In the genomic region with DNA sequence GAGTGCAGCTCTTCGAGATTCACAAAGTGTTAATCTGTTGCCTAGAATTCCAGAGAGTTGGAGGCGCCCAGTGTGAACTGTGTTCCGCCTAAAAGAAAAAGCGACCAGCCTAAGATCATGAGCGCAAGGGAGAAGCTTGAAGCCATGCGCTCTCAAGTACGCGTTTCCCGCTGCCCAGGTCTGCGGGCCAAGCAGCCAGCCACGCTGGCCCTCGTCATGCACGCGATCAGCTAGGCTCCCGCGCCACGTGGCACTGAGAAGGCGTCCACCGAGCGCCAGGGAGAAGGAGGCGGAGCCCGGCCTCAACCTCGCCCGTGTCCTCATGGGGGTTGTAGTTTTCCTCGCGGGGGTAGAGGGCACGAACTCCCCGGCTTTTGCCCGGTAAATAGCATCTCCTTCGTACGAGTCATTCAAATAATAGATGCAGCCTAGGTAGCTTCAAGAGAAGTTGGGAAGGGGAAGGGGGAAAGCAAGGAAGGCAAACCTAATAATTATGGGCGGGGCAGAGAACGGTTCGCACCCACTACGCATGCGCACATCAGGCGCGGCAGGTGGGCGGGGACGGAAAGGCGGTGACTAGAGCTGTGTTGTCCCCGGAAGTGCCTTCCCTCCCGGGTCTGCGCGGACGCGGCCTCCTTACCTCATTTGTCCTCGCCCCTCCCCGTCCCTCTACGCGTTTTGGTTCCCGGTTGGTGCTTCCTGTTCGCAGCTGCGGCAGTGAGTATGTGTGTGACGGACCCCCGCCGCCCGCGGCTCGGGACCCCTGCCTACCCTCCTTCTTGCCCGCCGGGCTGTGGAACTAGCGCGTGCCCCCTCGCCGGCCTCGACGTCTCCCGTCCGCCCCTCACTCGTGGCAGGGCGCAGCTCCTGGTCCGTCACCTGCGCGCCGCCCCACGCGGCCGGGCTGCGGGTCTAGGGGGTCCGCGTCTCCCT, we compare ENCODE assay signal across 7 cellular contexts. TPM values are rescaled to one million over a fixed set of nuclear protein-coding genes. Genes with fewer than 3 reads are reported as not detected.
A peak's percentile ranks its signal among the peaks of the same experiment; 100 is the strongest.
DNase-seq lines count a peak whose midpoint lies in the region; ATAC-seq, FAIRE-seq and TF ChIP-seq lines count a peak whose summit lies in the region.

Gene ZCCHC7, plus strand, starts transcription at position 668 of the 933 bp plus-strand sequence.

- H3K4me3 ChIP-seq in astrocyte of the cerebellum (ENCODE audit: low read depth, low read length) (peak within 1 kb of the TSS; percentile 94), hepatocyte (peak within 1 kb of the TSS; percentile 70)

- FAIRE-seq in GM18507 (lab: Jason Lieb, UNC) = peak; percentile 97

- peaks cover 7% of the 10 kb centered on the region for H4K20me1 ChIP-seq in hepatocyte (ENCODE audit: insufficient read depth, poor library complexity, severe bottlenecking)

- TF ChIP-seq CTCF in astrocyte of the cerebellum (IDR thresholded peaks at IDR 0.05; ENCODE audit: low read depth, low read length, missing control alignments) = no peak
- no peak for TF ChIP-seq CTCF in hepatocyte (IDR thresholded peaks at IDR 0.05; ENCODE audit: poor library complexity)

- DNase-seq in GM18507 (ENCODE audit: extremely low spot score, insufficient read length, low read depth) (peak; percentile 97), NCI-H2029 treated with DMSO at 0.1 percent for 48 hours (lab: John Stamatoyannopoulos, UW) (peak; percentile 91), T-helper 9 cell (peak; percentile 95), astrocyte of the cerebellum (ENCODE audit: low read depth) (peak; percentile 86), hepatocyte (ENCODE audit: low spot score) (peak; percentile 96), renal cortical epithelial cell (ENCODE audit: low read depth) (peak; percentile 82)

- peaks cover 39% of the 10 kb centered on the region for H3K79me2 ChIP-seq in hepatocyte

- H3K4me2 ChIP-seq in hepatocyte = peak within 1 kb of the TSS; percentile 95

- peak within 1 kb of the TSS; percentile 91 for H2AFZ ChIP-seq in hepatocyte

- H3K27ac ChIP-seq in hepatocyte = peak within 1 kb of the TSS; percentile 94

- H3K27me3 ChIP-seq in hepatocyte = no peaks in the 10 kb centered on the region

- no peaks in the 10 kb centered on the region for H3K36me3 ChIP-seq in hepatocyte (replicated peaks; ENCODE audit: insufficient read depth, low read depth)

- peak; percentile 90 for ATAC-seq in HG02981 (IDR thresholded peaks at IDR 0.05; ENCODE audit: unreplicated experiment)

- peaks cover 4% of the 10 kb centered on the region for H3K4me1 ChIP-seq in hepatocyte (ENCODE audit: insufficient read depth)

- H3K9me2 ChIP-seq in hepatocyte (replicated peaks; ENCODE audit: insufficient read depth) = no peaks in the 10 kb centered on the region

- in situ Hi-C loops in astrocyte of the cerebellum (cut with HindIII; ENCODE audit: low sequenced_read_pairs) = no loop called here

- 6% methylated on average over 81 of the region's 82 CpGs for WGBS in hepatocyte (ENCODE audit: low lambda C conversion rate, missing lambda C conversion rate)

- no peaks in the 10 kb centered on the region for H3K9me3 ChIP-seq in hepatocyte (ENCODE audit: low read depth)

RNA-seq across cellular contexts. Expression of gene ZCCHC7, which starts in this region (rescaled TPM):
- total RNA-seq in hepatocyte (14.6 and 18.1 TPM in 2 replicates), renal cortical epithelial cell (17.5 and 20.9 TPM in 2 replicates)
- 12.2 and 12.3 TPM in 2 replicates for polyA plus RNA-seq in hepatocyte

Comparison
In these comparisons a context has a peak if more than half of its experiments do, and no peak if none do; other contexts are left out.
1. Peak in every context shown above with its lines: DNase-seq, ATAC-seq, H3K4me3 ChIP-seq and H3K27ac ChIP-seq.